21 cellular contexts compared by ENCODE assay signal in genomic region chrX:2751291-2751690, GRCh38. TPM values are rescaled to one million over a fixed set of nuclear protein-coding genes. Genes with fewer than 3 reads are reported as not detected.
DNase-seq lines count a peak whose midpoint lies in the region; TF ChIP-seq lines count a peak whose summit lies in the region.
"Had no signal": no experiment of that assay in that cellular context is flagged by ENCODE, and none has a peak within 500 bp of the region (broad histone marks: within the 10 kb centered on the region; RNA-seq: fewer than 3 reads in every experiment).

No MANE protein-coding gene starts in this region.

- intact Hi-C loops in Caco-2 (cut with micrococcal nuclease; ENCODE audit: unreplicated experiment): no loop called here

- DNase-seq in AG08395 (ENCODE audit: low spot score) (peak; percentile 36), HFFc6 (peak; percentile 47), fibroblast of gingiva (ENCODE audit: low read depth) (peak; percentile 48), Caco-2 (no peak), midbrain (lab: John Stamatoyannopoulos, UW) (no peak), NCI-H345 treated with DMSO at 0.1 percent for 48 hours (lab: John Stamatoyannopoulos, UW; ENCODE audit: unreplicated experiment) (no peak)
- no peak for DNase-seq in activated CD4-positive, alpha-beta T cell treated with anti-CD3 and anti-CD28 coated beads for 48 hours
- DNase-seq: C1 segment of cervical spinal cord, DMS79 treated with DMSO at 0.1 percent for 48 hours, HCEC 1CT, Karpas-422, NCI-H1417 treated with DMSO at 0.1 percent for 48 hours, NCI-H187 treated with DMSO at 0.1 percent for 48 hours, NCI-H2227 treated with DMSO at 0.1 percent for 48 hours, NCI-H524, PC-9, SIG-M5 had no signal

- no peaks in the 10 kb centered on the region; the same call in 1 of the 2 replicates for H3K36me3 Mint-ChIP-seq in HFFc6 (ENCODE audit: low read depth)
- H3K36me3 Mint-ChIP-seq in Caco-2 (ENCODE audit: insufficient read depth, unreplicated experiment): no peaks in the 10 kb centered on the region
- H3K36me3 Mint-ChIP-seq: IgD-negative memory B cell had no signal

- H3K4me1 Mint-ChIP-seq in HFFc6 (ENCODE audit: low read depth): peaks cover 60% of the 10 kb centered on the region
- peaks cover 16% of the 10 kb centered on the region for H3K4me1 Mint-ChIP-seq in Caco-2 (ENCODE audit: low read depth, unreplicated experiment)
- H3K4me1 Mint-ChIP-seq: IgD-negative memory B cell had no signal

- H3K4me3 Mint-ChIP-seq in HFFc6 (peak overlapping the region; percentile 6; the same call in 1 of the 2 replicates), Caco-2 (ENCODE audit: unreplicated experiment) (no peak overlapping the region)
- H3K4me3 Mint-ChIP-seq: IgD-negative memory B cell had no signal

- no peaks in the 10 kb centered on the region for H3K27me3 ChIP-seq in Caco-2 (replicated peaks; ENCODE audit: control insufficient read depth, insufficient read depth, low read length)

- peak overlapping the region in 12 of 21 experiments; percentile 46 to 84 (median 78) for H3K27ac ChIP-seq in skin epidermis
- H3K27ac ChIP-seq: PC-9, RWPE1 had no signal

- no peaks in the 10 kb centered on the region for H3K9me3 Mint-ChIP-seq in HFFc6
- peaks cover 10% of the 10 kb centered on the region for H3K9me3 Mint-ChIP-seq in Caco-2 (ENCODE audit: unreplicated experiment)
- H3K9me3 Mint-ChIP-seq: IgD-negative memory B cell had no signal

- TF ChIP-seq CTCF in HFFc6 (IDR thresholded peaks at IDR 0.05): no peak
- TF ChIP-seq CTCF in Caco-2 (IDR thresholded peaks at IDR 0.05; ENCODE audit: insufficient read depth in 1 of 2, low read depth in 1 of 2, low read length in 1 of 2, severe bottlenecking in 1 of 2, unreplicated experiment in 1 of 2): no peak

- peaks cover 6% of the 10 kb centered on the region for H3K4me1 ChIP-seq in Caco-2

- H3K36me3 ChIP-seq in Caco-2 (ENCODE audit: control insufficient read depth, insufficient read depth, low read length): no peaks in the 10 kb centered on the region

- H3K4me3 ChIP-seq in skin epidermis (no peak overlapping the region), Caco-2 (ENCODE audit: low read depth, low read length) (no peak overlapping the region)
- H3K4me3 ChIP-seq: PC-9 had no signal

- H3K9me3 ChIP-seq in Caco-2: no peaks in the 10 kb centered on the region

- no TSS peak for BruUV-seq in Caco-2 (replicated peaks; lab: Mats Ljungman, UMichigan)

- H3K27ac Mint-ChIP-seq in HFFc6 (peak overlapping the region; percentile 89), Caco-2 (ENCODE audit: unreplicated experiment) (no peak overlapping the region)

- CTCF ChIA-PET in Caco-2 (lab: Charles Lee): no interaction called here

- POLR2A ChIA-PET in Caco-2 (lab: Charles Lee): no interaction called here

- H3K27me3 Mint-ChIP-seq in HFFc6 (ENCODE audit: insufficient read depth): no peaks in the 10 kb centered on the region
- H3K27me3 Mint-ChIP-seq in Caco-2 (ENCODE audit: insufficient read depth, unreplicated experiment): no peaks in the 10 kb centered on the region
- H3K27me3 Mint-ChIP-seq: IgD-negative memory B cell had no signal

RNA-seq across cellular contexts. Expression of gene XG, which starts 0.5 kb away (rescaled TPM):
- total RNA-seq in HFFc6 (2021; fragmentation: NEBNext Ultra II Directional; extraction: Animal tissue kit (Norgen Biotek cat#: 25700)): under 1 TPM in 5 of 6 experiments, not detected in 1; 0.07 to 0.48 (median 0.31) TPM
- 1.2 and 1.3 TPM in 2 replicates for total RNA-seq in Caco-2 (2022)
- total RNA-seq: MCF 10A, PC-9 had no signal

Comparison
In these comparisons a context has a peak if more than half of its experiments do, and no peak if none do; other contexts are left out.
1. DNase-seq: peak in AG08395 (single experiment), HFFc6 (single experiment) and fibroblast of gingiva (single experiment); none in Caco-2 (0 of 2), activated CD4-positive, alpha-beta T cell treated with anti-CD3 and anti-CD28 coated beads for 48 hours (single experiment), midbrain (single experiment) and NCI-H345 treated with DMSO at 0.1 percent for 48 hours (single experiment).